Comparison of ENCODE assay signal across 1 cellular context in the genomic region with DNA sequence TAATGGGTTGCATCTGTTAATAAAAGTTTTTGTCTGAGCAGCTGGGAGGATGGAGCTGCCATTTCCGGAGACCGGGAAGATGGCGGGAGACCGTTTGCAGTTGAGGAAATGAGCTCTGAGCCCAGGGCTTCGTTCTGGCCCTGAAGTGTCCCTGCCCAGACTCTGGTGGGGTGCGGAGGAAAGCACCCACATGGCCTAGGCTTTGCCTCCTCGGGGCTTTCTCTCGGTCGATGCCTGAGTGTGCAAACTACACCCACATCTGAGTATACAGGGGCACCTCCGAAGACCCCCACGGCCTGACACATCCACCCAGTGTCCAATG.
TF ChIP-seq lines count a peak whose summit lies in the region.

No MANE protein-coding gene starts in this region.

TF ChIP-seq in GM12878, 131 proteins besides CTCF, POLR2A, EP300 and RAD21 (continued from another document):
- no peak for TF ChIP-seq CEBPB (IDR thresholded peaks at IDR 0.05; ENCODE audit: borderline replicate concordance in 1 of 2, low read depth in 2 of 2, low read length in 2 of 2)
- TF ChIP-seq NR2F1 (conservative IDR thresholded peaks at IDR 0.05): no peak
- no peak for TF ChIP-seq SREBF1 (IDR thresholded peaks at IDR 0.05; ENCODE audit: low read length)
- TF ChIP-seq ZNF384 (IDR thresholded peaks at IDR 0.05; ENCODE audit: borderline replicate concordance, low read depth, low read length): no peak
- TF ChIP-seq SP1 (IDR thresholded peaks at IDR 0.05; ENCODE audit: low read depth, low read length): no peak
- TF ChIP-seq ESRRA (IDR thresholded peaks at IDR 0.05; ENCODE audit: low read length): no peak
- TF ChIP-seq JUND (IDR thresholded peaks at IDR 0.05; ENCODE audit: low read depth, low read length): no peak
- TF ChIP-seq STAT1 (conservative IDR thresholded peaks at IDR 0.05): no peak
- no peak for TF ChIP-seq ZZZ3 (IDR thresholded peaks at IDR 0.05; ENCODE audit: control insufficient read depth, insufficient read length, low read depth)
- TF ChIP-seq, protein P1, sequence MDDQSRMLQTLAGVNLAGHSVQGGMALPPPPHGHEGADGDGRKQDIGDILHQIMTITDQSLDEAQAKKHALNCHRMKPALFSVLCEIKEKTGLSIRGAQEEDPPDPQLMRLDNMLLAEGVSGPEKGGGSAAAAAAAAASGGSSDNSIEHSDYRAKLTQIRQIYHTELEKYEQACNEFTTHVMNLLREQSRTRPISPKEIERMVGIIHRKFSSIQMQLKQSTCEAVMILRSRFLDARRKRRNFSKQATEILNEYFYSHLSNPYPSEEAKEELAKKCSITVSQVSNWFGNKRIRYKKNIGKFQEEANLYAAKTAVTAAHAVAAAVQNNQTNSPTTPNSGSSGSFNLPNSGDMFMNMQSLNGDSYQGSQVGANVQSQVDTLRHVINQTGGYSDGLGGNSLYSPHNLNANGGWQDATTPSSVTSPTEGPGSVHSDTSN (IDR thresholded peaks at IDR 0.05; ENCODE audit: insufficient replicate concordance, low read depth, low read length): no peak
- TF ChIP-seq, protein P2, sequence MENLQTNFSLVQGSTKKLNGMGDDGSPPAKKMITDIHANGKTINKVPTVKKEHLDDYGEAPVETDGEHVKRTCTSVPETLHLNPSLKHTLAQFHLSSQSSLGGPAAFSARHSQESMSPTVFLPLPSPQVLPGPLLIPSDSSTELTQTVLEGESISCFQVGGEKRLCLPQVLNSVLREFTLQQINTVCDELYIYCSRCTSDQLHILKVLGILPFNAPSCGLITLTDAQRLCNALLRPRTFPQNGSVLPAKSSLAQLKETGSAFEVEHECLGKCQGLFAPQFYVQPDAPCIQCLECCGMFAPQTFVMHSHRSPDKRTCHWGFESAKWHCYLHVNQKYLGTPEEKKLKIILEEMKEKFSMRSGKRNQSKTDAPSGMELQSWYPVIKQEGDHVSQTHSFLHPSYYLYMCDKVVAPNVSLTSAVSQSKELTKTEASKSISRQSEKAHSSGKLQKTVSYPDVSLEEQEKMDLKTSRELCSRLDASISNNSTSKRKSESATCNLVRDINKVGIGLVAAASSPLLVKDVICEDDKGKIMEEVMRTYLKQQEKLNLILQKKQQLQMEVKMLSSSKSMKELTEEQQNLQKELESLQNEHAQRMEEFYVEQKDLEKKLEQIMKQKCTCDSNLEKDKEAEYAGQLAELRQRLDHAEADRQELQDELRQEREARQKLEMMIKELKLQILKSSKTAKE (IDR thresholded peaks at IDR 0.05; ENCODE audit: low read depth, poor library complexity, severe bottlenecking): no peak
- no peak for TF ChIP-seq MYB (IDR thresholded peaks at IDR 0.05; ENCODE audit: borderline replicate concordance, low read depth, low read length)
- TF ChIP-seq, protein P3, sequence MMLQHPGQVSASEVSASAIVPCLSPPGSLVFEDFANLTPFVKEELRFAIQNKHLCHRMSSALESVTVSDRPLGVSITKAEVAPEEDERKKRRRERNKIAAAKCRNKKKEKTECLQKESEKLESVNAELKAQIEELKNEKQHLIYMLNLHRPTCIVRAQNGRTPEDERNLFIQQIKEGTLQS (IDR thresholded peaks at IDR 0.05; ENCODE audit: borderline replicate concordance, extremely low read depth, low read depth, low read length): no peak
- TF ChIP-seq TAF1 (IDR thresholded peaks at IDR 0.05; ENCODE audit: borderline replicate concordance, low read depth, low read length): peak; percentile 36; the same call in 1 of the 2 replicates
- TF ChIP-seq, protein P4, sequence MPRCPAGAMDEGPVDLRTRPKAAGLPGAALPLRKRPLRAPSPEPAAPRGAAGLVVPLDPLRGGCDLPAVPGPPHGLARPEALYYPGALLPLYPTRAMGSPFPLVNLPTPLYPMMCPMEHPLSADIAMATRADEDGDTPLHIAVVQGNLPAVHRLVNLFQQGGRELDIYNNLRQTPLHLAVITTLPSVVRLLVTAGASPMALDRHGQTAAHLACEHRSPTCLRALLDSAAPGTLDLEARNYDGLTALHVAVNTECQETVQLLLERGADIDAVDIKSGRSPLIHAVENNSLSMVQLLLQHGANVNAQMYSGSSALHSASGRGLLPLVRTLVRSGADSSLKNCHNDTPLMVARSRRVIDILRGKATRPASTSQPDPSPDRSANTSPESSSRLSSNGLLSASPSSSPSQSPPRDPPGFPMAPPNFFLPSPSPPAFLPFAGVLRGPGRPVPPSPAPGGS (IDR thresholded peaks at IDR 0.05; ENCODE audit: borderline replicate concordance, insufficient read depth, low read depth, low read length, poor library complexity, severe bottlenecking): no peak
- TF ChIP-seq, protein P5, sequence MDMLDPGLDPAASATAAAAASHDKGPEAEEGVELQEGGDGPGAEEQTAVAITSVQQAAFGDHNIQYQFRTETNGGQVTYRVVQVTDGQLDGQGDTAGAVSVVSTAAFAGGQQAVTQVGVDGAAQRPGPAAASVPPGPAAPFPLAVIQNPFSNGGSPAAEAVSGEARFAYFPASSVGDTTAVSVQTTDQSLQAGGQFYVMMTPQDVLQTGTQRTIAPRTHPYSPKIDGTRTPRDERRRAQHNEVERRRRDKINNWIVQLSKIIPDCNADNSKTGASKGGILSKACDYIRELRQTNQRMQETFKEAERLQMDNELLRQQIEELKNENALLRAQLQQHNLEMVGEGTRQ (IDR thresholded peaks at IDR 0.05; ENCODE audit: borderline replicate concordance, low read depth, low read length): no peak
- TF ChIP-seq SIX5 (IDR thresholded peaks at IDR 0.05; ENCODE audit: low read depth, low read length, severe bottlenecking): no peak
- no peak for TF ChIP-seq POLR2AphosphoS2 (IDR thresholded peaks at IDR 0.05; ENCODE audit: low read depth, low read length)
- no peak for TF ChIP-seq MEF2A (IDR thresholded peaks at IDR 0.05; ENCODE audit: insufficient read depth, low read depth, low read length)
- TF ChIP-seq, protein P6, sequence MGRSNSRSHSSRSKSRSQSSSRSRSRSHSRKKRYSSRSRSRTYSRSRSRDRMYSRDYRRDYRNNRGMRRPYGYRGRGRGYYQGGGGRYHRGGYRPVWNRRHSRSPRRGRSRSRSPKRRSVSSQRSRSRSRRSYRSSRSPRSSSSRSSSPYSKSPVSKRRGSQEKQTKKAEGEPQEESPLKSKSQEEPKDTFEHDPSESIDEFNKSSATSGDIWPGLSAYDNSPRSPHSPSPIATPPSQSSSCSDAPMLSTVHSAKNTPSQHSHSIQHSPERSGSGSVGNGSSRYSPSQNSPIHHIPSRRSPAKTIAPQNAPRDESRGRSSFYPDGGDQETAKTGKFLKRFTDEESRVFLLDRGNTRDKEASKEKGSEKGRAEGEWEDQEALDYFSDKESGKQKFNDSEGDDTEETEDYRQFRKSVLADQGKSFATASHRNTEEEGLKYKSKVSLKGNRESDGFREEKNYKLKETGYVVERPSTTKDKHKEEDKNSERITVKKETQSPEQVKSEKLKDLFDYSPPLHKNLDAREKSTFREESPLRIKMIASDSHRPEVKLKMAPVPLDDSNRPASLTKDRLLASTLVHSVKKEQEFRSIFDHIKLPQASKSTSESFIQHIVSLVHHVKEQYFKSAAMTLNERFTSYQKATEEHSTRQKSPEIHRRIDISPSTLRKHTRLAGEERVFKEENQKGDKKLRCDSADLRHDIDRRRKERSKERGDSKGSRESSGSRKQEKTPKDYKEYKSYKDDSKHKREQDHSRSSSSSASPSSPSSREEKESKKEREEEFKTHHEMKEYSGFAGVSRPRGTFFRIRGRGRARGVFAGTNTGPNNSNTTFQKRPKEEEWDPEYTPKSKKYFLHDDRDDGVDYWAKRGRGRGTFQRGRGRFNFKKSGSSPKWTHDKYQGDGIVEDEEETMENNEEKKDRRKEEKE (IDR thresholded peaks at IDR 0.05): no peak
- TF ChIP-seq, protein P7, sequence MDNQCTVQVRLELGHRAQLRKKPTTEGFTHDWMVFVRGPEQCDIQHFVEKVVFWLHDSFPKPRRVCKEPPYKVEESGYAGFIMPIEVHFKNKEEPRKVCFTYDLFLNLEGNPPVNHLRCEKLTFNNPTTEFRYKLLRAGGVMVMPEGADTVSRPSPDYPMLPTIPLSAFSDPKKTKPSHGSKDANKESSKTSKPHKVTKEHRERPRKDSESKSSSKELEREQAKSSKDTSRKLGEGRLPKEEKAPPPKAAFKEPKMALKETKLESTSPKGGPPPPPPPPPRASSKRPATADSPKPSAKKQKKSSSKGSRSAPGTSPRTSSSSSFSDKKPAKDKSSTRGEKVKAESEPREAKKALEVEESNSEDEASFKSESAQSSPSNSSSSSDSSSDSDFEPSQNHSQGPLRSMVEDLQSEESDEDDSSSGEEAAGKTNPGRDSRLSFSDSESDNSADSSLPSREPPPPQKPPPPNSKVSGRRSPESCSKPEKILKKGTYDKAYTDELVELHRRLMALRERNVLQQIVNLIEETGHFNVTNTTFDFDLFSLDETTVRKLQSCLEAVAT (IDR thresholded peaks at IDR 0.05): no peak
- no peak for TF ChIP-seq SMAD1 (IDR thresholded peaks at IDR 0.05; ENCODE audit: low read depth, partially characterized antibody)
- TF ChIP-seq MTA3 (IDR thresholded peaks at IDR 0.05; ENCODE audit: borderline replicate concordance, low read length): no peak
- TF ChIP-seq CBX5 (IDR thresholded peaks at IDR 0.05; ENCODE audit: low read depth): no peak
- TF ChIP-seq, protein P8, sequence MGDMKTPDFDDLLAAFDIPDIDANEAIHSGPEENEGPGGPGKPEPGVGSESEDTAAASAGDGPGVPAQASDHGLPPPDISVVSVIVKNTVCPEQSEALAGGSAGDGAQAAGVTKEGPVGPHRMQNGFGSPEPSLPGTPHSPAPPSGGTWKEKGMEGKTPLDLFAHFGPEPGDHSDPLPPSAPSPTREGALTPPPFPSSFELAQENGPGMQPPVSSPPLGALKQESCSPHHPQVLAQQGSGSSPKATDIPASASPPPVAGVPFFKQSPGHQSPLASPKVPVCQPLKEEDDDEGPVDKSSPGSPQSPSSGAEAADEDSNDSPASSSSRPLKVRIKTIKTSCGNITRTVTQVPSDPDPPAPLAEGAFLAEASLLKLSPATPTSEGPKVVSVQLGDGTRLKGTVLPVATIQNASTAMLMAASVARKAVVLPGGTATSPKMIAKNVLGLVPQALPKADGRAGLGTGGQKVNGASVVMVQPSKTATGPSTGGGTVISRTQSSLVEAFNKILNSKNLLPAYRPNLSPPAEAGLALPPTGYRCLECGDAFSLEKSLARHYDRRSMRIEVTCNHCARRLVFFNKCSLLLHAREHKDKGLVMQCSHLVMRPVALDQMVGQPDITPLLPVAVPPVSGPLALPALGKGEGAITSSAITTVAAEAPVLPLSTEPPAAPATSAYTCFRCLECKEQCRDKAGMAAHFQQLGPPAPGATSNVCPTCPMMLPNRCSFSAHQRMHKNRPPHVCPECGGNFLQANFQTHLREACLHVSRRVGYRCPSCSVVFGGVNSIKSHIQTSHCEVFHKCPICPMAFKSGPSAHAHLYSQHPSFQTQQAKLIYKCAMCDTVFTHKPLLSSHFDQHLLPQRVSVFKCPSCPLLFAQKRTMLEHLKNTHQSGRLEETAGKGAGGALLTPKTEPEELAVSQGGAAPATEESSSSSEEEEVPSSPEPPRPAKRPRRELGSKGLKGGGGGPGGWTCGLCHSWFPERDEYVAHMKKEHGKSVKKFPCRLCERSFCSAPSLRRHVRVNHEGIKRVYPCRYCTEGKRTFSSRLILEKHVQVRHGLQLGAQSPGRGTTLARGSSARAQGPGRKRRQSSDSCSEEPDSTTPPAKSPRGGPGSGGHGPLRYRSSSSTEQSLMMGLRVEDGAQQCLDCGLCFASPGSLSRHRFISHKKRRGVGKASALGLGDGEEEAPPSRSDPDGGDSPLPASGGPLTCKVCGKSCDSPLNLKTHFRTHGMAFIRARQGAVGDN (IDR thresholded peaks at IDR 0.05): peak; percentile 74; the same call in 1 of the 2 replicates
- TF ChIP-seq, protein P9, sequence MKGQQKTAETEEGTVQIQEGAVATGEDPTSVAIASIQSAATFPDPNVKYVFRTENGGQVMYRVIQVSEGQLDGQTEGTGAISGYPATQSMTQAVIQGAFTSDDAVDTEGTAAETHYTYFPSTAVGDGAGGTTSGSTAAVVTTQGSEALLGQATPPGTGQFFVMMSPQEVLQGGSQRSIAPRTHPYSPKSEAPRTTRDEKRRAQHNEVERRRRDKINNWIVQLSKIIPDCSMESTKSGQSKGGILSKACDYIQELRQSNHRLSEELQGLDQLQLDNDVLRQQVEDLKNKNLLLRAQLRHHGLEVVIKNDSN (IDR thresholded peaks at IDR 0.05; ENCODE audit: borderline replicate concordance, extremely low read length, insufficient read depth, low read depth, low read length): no peak
- TF ChIP-seq NFIC (IDR thresholded peaks at IDR 0.05; ENCODE audit: low read depth, low read length): no peak
- TF ChIP-seq YY1 (IDR thresholded peaks at IDR 0.05; ENCODE audit: low read depth, low read length): peak; percentile 92
- no peak for TF ChIP-seq BACH1 (IDR thresholded peaks at IDR 0.05; ENCODE audit: borderline replicate concordance)
- TF ChIP-seq DPF2 (IDR thresholded peaks at IDR 0.05): no peak
- TF ChIP-seq, protein P10, sequence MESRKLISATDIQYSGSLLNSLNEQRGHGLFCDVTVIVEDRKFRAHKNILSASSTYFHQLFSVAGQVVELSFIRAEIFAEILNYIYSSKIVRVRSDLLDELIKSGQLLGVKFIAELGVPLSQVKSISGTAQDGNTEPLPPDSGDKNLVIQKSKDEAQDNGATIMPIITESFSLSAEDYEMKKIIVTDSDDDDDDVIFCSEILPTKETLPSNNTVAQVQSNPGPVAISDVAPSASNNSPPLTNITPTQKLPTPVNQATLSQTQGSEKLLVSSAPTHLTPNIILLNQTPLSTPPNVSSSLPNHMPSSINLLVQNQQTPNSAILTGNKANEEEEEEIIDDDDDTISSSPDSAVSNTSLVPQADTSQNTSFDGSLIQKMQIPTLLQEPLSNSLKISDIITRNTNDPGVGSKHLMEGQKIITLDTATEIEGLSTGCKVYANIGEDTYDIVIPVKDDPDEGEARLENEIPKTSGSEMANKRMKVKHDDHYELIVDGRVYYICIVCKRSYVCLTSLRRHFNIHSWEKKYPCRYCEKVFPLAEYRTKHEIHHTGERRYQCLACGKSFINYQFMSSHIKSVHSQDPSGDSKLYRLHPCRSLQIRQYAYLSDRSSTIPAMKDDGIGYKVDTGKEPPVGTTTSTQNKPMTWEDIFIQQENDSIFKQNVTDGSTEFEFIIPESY (IDR thresholded peaks at IDR 0.05): no peak
- TF ChIP-seq PAX5 (IDR thresholded peaks at IDR 0.05; ENCODE audit: borderline replicate concordance, low read depth, low read length): no peak
- TF ChIP-seq HDAC6 (IDR thresholded peaks at IDR 0.05; ENCODE audit: unreplicated experiment): no peak
- TF ChIP-seq LARP7 (IDR thresholded peaks at IDR 0.05): peak; percentile 65; the same call in 1 of the 2 replicates
- no peak for TF ChIP-seq CREB1 (IDR thresholded peaks at IDR 0.05; ENCODE audit: low read depth)
TF ChIP-seq in GM12878: peak in this region for 5.
